34 cellular contexts compared by ENCODE assay signal in the genomic region with DNA sequence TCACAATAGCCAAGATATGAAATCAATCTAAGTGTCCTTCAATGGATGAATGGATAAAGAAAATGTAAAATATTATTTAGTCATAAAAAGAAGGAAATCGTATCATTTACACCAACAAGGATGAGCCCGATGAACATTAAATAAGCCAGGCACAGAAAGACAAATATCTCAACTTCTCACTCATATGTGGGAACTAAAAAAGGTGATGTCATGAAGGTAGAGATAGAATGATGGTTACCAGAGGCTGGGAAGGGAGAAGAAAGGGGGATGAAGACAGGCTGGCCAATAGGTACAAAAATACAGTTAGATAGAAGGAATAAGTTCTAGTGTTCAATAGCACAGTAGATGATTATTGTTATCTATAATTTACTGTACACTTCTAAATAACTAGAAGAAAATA.
"Had no signal": no experiment of that assay in that cellular context is flagged by ENCODE, and none has a peak within 500 bp of the region (broad histone marks: within the 10 kb centered on the region; RNA-seq: fewer than 3 reads in every experiment).

No MANE protein-coding gene starts in this region.

- ATAC-seq: activated naive CD4-positive, alpha-beta T cell treated with anti-CD3 and anti-CD28 coated beads, Interleukin-2, amount 50 U/mL, for 72 hours; activated naive CD8-positive, alpha-beta T cell treated with anti-CD3 and anti-CD28 coated beads, Interleukin-2, amount 50 U/mL, for 24 hours; activated T-cell treated with anti-CD3 and anti-CD28 coated beads, Interleukin-2, amount 50 U/mL, for 4 hours; activated T-cell treated with anti-CD3 and anti-CD28 coated beads, Interleukin-2, amount 50 U/mL, for 72 hours; activated T-helper 17 cell treated with anti-CD3 and anti-CD28 coated beads, Interleukin-2, amount 50 U/mL, for 72 hours; body of pancreas had no signal

- H3K36me3 ChIP-seq: adrenal gland, ascending aorta, brain microvascular endothelial cell, breast epithelium, cardiac muscle cell had no signal

- DNase-seq: activated effector memory CD4-positive, alpha-beta T cell treated with anti-CD3 and anti-CD28 coated beads, Interleukin-2, amount 50 U/mL, for 16 hours; activated effector memory CD4-positive, alpha-beta T cell treated with Interleukin-2 at 50 U/mL for 16 hours; activated gamma-delta T cell; activated gamma-delta T cell treated with Interleukin-2 at 50 U/mL for 16 hours; activated naive CD4-positive, alpha-beta T cell; activated naive CD4-positive, alpha-beta T cell treated with anti-CD3 and anti-CD28 coated beads for 36 hours; activated naive CD4-positive, alpha-beta T cell treated with anti-CD3 and anti-CD28 coated beads, Interleukin-2, amount 10 ng/mL, durations not matched to agents 7 days and 5 days; activated naive CD4-positive, alpha-beta T cell treated with anti-CD3 and anti-CD28 coated beads, Interleukin-2, amount 50 U/mL, for 16 hours; activated naive CD4-positive, alpha-beta T cell treated with Interleukin-2 at 50 U/mL for 16 hours; activated naive CD8-positive, alpha-beta T cell treated with anti-CD3 and anti-CD28 coated beads for 36 hours; activated naive CD8-positive, alpha-beta T cell treated with anti-CD3 and anti-CD28 coated beads, Interleukin-2, amount 10 ng/mL, durations not matched to agents 7 days and 5 days; activated naive CD8-positive, alpha-beta T cell treated with anti-CD3 and anti-CD28 coated beads, Interleukin-2, amount 50 U/mL, for 24 hours; activated T-cell treated with anti-CD3 and anti-CD28 coated beads, Interleukin-2, amount 50 U/mL, for 1 hour; activated T-cell treated with anti-CD3 and anti-CD28 coated beads, Interleukin-2, amount 50 U/mL, for 24 hours; activated T-cell treated with anti-CD3 and anti-CD28 coated beads, Interleukin-2, amount 50 U/mL, for 4 hours; activated T-cell treated with anti-CD3 and anti-CD28 coated beads, Interleukin-2, amount 50 U/mL, for 48 hours; activated T-cell treated with anti-CD3 and anti-CD28 coated beads, Interleukin-2, amount 50 U/mL, for 72 hours; adrenal gland; amniotic stem cell; amygdala; anterior cingulate cortex; aorta; body of pancreas; brain microvascular endothelial cell; caudate nucleus; central memory CD4-positive, alpha-beta T cell; cerebellar nuclear complex had no signal

- H3K27me3 ChIP-seq: adrenal gland, ascending aorta, body of pancreas, brain microvascular endothelial cell, breast epithelium, cardiac muscle cell had no signal

- H3K4me3 ChIP-seq: adrenal gland, ascending aorta, body of pancreas, breast epithelium, cardiac muscle cell had no signal

- H3K9me3 ChIP-seq: adrenal gland, ascending aorta, body of pancreas, breast epithelium had no signal

- H3K27ac ChIP-seq: adrenal gland, ascending aorta, body of pancreas, brain microvascular endothelial cell, breast epithelium, cardiac muscle cell had no signal

- H3K4me1 ChIP-seq: ascending aorta, body of pancreas, breast epithelium had no signal

- FAIRE-seq: astrocyte, bronchial epithelial cell had no signal
